ENCODE assay signal across 17 cellular contexts in genomic region chr12:62252576-62252975, GRCh38.
"Had no signal": no experiment of that assay in that cellular context is flagged by ENCODE, and none has a peak within 500 bp of the region (broad histone marks: within the 10 kb centered on the region; RNA-seq: fewer than 3 reads in every experiment).

No MANE protein-coding gene starts in this region.

- H3K27ac ChIP-seq: adrenal gland, body of pancreas, parathyroid adenoma had no signal

- H3K27me3 Mint-ChIP-seq: activated B cell treated with CpG ODN at 0.5 μM for 24 hours; activated naive CD4-positive, alpha-beta T cell treated with anti-CD3 and anti-CD28 coated beads, Interleukin-2, amount 50 U/mL, for 24 hours; activated T-cell treated with anti-CD3 and anti-CD28 coated beads, Interleukin-2, amount 50 U/mL, for 24 hours; dendritic cell treated with granulocyte-macrophage colony-stimulating factor and Interleukin-4, amounts not matched to agents 40 ng/mL and 50 ng/mL, for 4 days; stimulated activated naive CD8-positive, alpha-beta T cell treated with anti-CD3 and anti-CD28 coated beads, Interleukin-15, amount 100 ng/mL, for 72 hours; T-helper 17 cell had no signal

- H3K9ac ChIP-seq: parathyroid adenoma had no signal

- H3K9me3 Mint-ChIP-seq: activated B cell treated with CpG ODN at 0.5 μM for 24 hours; activated naive CD4-positive, alpha-beta T cell treated with anti-CD3 and anti-CD28 coated beads, Interleukin-2, amount 50 U/mL, for 24 hours; activated T-cell treated with anti-CD3 and anti-CD28 coated beads, Interleukin-2, amount 50 U/mL, for 24 hours; stimulated activated naive CD8-positive, alpha-beta T cell treated with anti-CD3 and anti-CD28 coated beads, Interleukin-15, amount 100 ng/mL, for 72 hours had no signal

- H3K36me3 ChIP-seq: adrenal gland, lower lobe of right lung, sigmoid colon, spleen, upper lobe of left lung had no signal

- H3K27ac Mint-ChIP-seq: activated B cell treated with CpG ODN at 0.5 μM for 24 hours, T-helper 17 cell had no signal

- H3K4me3 Mint-ChIP-seq: activated B cell treated with CpG ODN at 0.5 μM for 24 hours; activated T-cell treated with anti-CD3 and anti-CD28 coated beads, Interleukin-2, amount 50 U/mL, for 24 hours; dendritic cell treated with granulocyte-macrophage colony-stimulating factor and Interleukin-4, amounts not matched to agents 40 ng/mL and 50 ng/mL, for 4 days; stimulated activated naive CD8-positive, alpha-beta T cell treated with anti-CD3 and anti-CD28 coated beads, Interleukin-15, amount 100 ng/mL, for 72 hours; T-helper 17 cell had no signal

- H3K4me1 ChIP-seq: parathyroid adenoma, sigmoid colon had no signal

- H3K4me3 ChIP-seq: adrenal gland, body of pancreas, lower lobe of right lung, sigmoid colon, spleen, upper lobe of left lung had no signal

- H3K9me3 ChIP-seq: adrenal gland, body of pancreas, lower lobe of right lung, sigmoid colon, spleen, upper lobe of left lung had no signal

- H3K27me3 ChIP-seq: adrenal gland, body of pancreas, sigmoid colon, spleen, upper lobe of left lung had no signal

- H2AFZ ChIP-seq: parathyroid adenoma had no signal

- ATAC-seq: body of pancreas; left colon; lower lobe of right lung; stimulated activated naive CD8-positive, alpha-beta T cell treated with anti-CD3 and anti-CD28 coated beads, Interleukin-15, amount 100 ng/mL, for 72 hours; T-helper 17 cell had no signal

- DNase-seq: activated B cell treated with CpG ODN at 0.5 μM for 24 hours; activated T-cell treated with anti-CD3 and anti-CD28 coated beads, Interleukin-2, amount 50 U/mL, for 24 hours; adrenal gland; body of pancreas; cerebellar nuclear complex; effector memory CD4-positive, alpha-beta T cell; left colon; lower lobe of right lung; midbrain; sigmoid colon; spleen; stimulated activated naive CD8-positive, alpha-beta T cell treated with anti-CD3 and anti-CD28 coated beads, Interleukin-15, amount 100 ng/mL, for 72 hours; T-helper 17 cell; upper lobe of left lung had no signal
